8 cellular contexts compared by ENCODE assay signal in the genomic region with DNA sequence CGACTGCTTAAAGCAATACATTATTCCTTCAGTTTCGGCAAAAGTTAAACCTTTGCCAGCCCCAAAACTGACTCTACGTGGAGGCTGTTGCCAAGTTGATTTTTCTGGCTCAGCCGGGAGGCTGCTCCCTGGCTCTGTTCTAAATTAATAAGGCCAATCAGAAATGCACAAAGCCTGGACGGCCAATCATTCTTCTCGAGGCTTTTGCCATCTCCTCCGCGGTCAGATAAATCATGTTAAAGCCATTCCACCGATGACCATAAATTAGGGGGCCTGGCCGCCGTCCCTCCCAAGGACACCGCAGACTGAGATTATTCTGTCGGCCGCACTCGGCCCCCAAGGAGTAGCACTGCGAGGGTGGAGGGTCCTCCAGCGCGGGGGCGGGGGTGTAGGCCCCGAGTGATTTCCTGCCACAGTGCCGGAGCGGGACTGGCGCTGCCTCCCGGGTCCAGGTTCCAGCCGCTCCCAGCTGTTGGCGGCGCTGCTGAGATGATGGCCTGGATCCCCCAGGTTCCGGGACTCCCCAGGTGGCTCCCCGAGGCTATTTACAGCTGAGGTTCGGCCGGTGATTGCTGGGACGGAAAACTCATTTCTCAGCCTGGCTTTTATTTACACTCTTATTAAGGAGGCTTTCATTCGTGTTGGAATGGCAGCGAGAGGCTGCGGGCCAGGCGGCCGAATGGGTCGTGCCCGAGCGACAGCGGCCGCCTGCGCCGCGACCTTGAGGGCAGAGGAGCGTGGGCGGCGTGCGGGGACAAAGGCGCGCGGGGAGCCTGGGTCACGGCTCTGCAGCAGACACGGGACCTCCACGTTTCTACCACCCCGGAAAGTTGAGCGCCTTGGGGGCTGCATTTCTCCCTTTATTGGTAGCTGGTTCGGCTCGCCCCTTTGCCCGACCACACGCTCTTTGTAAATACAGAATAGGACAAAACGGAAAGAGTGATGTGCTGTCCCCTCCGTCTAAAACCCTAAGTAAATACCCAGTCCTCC.
DNase-seq lines count a peak whose midpoint lies in the region; ATAC-seq and TF ChIP-seq lines count a peak whose summit lies in the region.

No MANE protein-coding gene starts in this region.

- TF ChIP-seq RAD21 in SK-N-SH (IDR thresholded peaks at IDR 0.05; ENCODE audit: low read length), result peak; percentile 19; the same call in 1 of the 2 replicates

- peak overlapping the region; percentile 94 for H2AFZ ChIP-seq in SK-N-SH (ENCODE audit: low read depth)

- CTCF ChIA-PET in SK-N-SH (lab: Yijun Ruan, JAX), result interaction anchor here (0.9 to 1.5 kb wide), 8 partner anchors 12 to 163 kb away, joined by 3 to 6 read pairs (median 4); no protein-coding TSS in a partner anchor

- TF ChIP-seq CTCF in AG09319 (IDR thresholded peaks at IDR 0.05; ENCODE audit: low read depth, low read length) (peak; percentile 66), SK-N-SH (IDR thresholded peaks at IDR 0.05) (peak; percentile 57)

- 28% methylated on average over 32 of the region's 63 CpGs for WGBS in SK-N-SH (ENCODE audit: low lambda C conversion rate)

- DNase-seq in AG09319 (ENCODE audit: extremely low read depth, low read depth) (peak; percentile 66), SK-N-SH (peak; percentile 89), cerebellar cortex (ENCODE audit: low spot score) (peak; percentile 96), retina (peak; percentile 90), KG1 (lab: John Stamatoyannopoulos, UW) (no peak)

- TF ChIP-seq EP300 in SK-N-SH (IDR thresholded peaks at IDR 0.05; ENCODE audit: borderline replicate concordance in 1 of 2, low read depth in 1 of 2, low read length in 1 of 2), result peak; percentile 31 to 68; a peak in 3 of 4 replicates

- no peaks in the 10 kb centered on the region for H3K27me3 ChIP-seq in SK-N-SH (ENCODE audit: insufficient read depth)
- H3K27me3 ChIP-seq in iPS-20b (ENCODE audit: insufficient read depth, low read length), result peaks cover 45% of the 10 kb centered on the region

- H3K4me2 ChIP-seq in SK-N-SH, result peak overlapping the region; percentile 73

- no peaks in the 10 kb centered on the region for H3F3A ChIP-seq in SK-N-SH (replicated peaks; ENCODE audit: insufficient read depth)

- no peaks in the 10 kb centered on the region for H3K79me2 ChIP-seq in SK-N-SH (ENCODE audit: insufficient read depth)

- H3K4me1 ChIP-seq in SK-N-SH (ENCODE audit: control insufficient read depth in 1 of 2, insufficient read depth in 2 of 2, low read depth in 1 of 2, low read length in 1 of 2), result peaks cover 4 to 10% of the 10 kb centered on the region in 2 experiments; a peak in 2 of 4 replicates
- peaks cover 39% of the 10 kb centered on the region for H3K4me1 ChIP-seq in iPS-20b (ENCODE audit: insufficient read depth, low read length)

- H3K36me3 ChIP-seq in SK-N-SH (replicated peaks in 1 of 2; ENCODE audit: control insufficient read depth in 1 of 2, insufficient read depth in 2 of 2, low read length in 1 of 2), result no peaks in the 10 kb centered on the region
- no peaks in the 10 kb centered on the region for H3K36me3 ChIP-seq in iPS-20b (ENCODE audit: insufficient read depth, low read depth, low read length)

- ATAC-seq in GM18867 (IDR thresholded peaks at IDR 0.05; ENCODE audit: unreplicated experiment) (peak; percentile 49), HG03135 (IDR thresholded peaks at IDR 0.05; ENCODE audit: unreplicated experiment) (peak; percentile 63)

- peak overlapping the region; percentile 55 for H3K4me3 ChIP-seq in SK-N-SH (ENCODE audit: low read depth in 2 of 2, low read length in 1 of 2)
- peak overlapping the region; percentile 71; the same call in 1 of the 2 replicates for H3K4me3 ChIP-seq in iPS-20b (ENCODE audit: low read length)

- no peaks in the 10 kb centered on the region for H4K20me1 ChIP-seq in SK-N-SH (ENCODE audit: insufficient read depth)

- H3K9me3 ChIP-seq in SK-N-SH, result no peaks in the 10 kb centered on the region
- no peaks in the 10 kb centered on the region for H3K9me3 ChIP-seq in iPS-20b (ENCODE audit: insufficient read depth, low read depth, low read length)

- H3K27ac ChIP-seq in SK-N-SH (ENCODE audit: low read depth in 2 of 2, low read length in 1 of 2), result peak overlapping the region; percentile 42 to 84; a peak in 3 of 4 replicates
- H3K27ac ChIP-seq in iPS-20b (ENCODE audit: low read length), result no peak overlapping the region

- POLR2A ChIA-PET in SK-N-SH (lab: Yijun Ruan, JAX), result no interaction called here

- peak overlapping the region; percentile 47 for H3K9ac ChIP-seq in SK-N-SH
- peak overlapping the region; percentile 43; the same call in 1 of the 2 replicates for H3K9ac ChIP-seq in iPS-20b (ENCODE audit: low read depth, low read length)

- no peaks in the 10 kb centered on the region for H3K9me2 ChIP-seq in SK-N-SH

TF ChIP-seq in SK-N-SH, 30 proteins besides CTCF, POLR2A, EP300 and RAD21 (continues in another document):
- no peak for TF ChIP-seq YY1 (IDR thresholded peaks at IDR 0.05; ENCODE audit: low read depth)
- TF ChIP-seq GABPA (IDR thresholded peaks at IDR 0.05; ENCODE audit: low read depth), result no peak
- TF ChIP-seq NFIC (IDR thresholded peaks at IDR 0.05; ENCODE audit: borderline replicate concordance), result no peak
- peak; percentile 64; the same call in 1 of the 2 replicates for TF ChIP-seq MAX (IDR thresholded peaks at IDR 0.05; ENCODE audit: low read depth)
- TF ChIP-seq TAF1 (IDR thresholded peaks at IDR 0.05; ENCODE audit: borderline replicate concordance, low read depth, low read length), result no peak; the same call in 1 of the 2 replicates
- no peak for TF ChIP-seq TEAD4 (IDR thresholded peaks at IDR 0.05; ENCODE audit: borderline replicate concordance, insufficient read depth)
- TF ChIP-seq MXI1 (IDR thresholded peaks at IDR 0.05; ENCODE audit: low read depth, low read length), result peak; percentile 55
- TF ChIP-seq FOXJ3 (CRISPR knock-in tag; IDR thresholded peaks at IDR 0.05), result no peak; the same call in 1 of the 2 replicates
- TF ChIP-seq GATA2 (CRISPR knock-in tag; IDR thresholded peaks at IDR 0.05), result no peak
- peak; percentile 60; the same call in 1 of the 2 replicates for TF ChIP-seq POLR2AphosphoS5 (IDR thresholded peaks at IDR 0.05; ENCODE audit: low read depth, low read length)
- 0 out of 2 replicates have a peak, but pooled peaks have one; percentile 9 for TF ChIP-seq JUND (IDR thresholded peaks at IDR 0.05)
- peak; percentile 8 for TF ChIP-seq CHD2 (IDR thresholded peaks at IDR 0.05; ENCODE audit: low read length, partially characterized antibody)
- no peak for TF ChIP-seq EZH2phosphoT487 (IDR thresholded peaks at IDR 0.05; ENCODE audit: borderline replicate concordance, low read depth)
- peak; percentile 8 for TF ChIP-seq SMC3 (IDR thresholded peaks at IDR 0.05; ENCODE audit: low read depth, low read length)
- no peak for TF ChIP-seq FOXM1 (IDR thresholded peaks at IDR 0.05; ENCODE audit: low read depth)
- 0 out of 2 replicates have a peak, but pooled peaks have one; percentile 8 for TF ChIP-seq ELF1 (IDR thresholded peaks at IDR 0.05)
- TF ChIP-seq RCOR1 (IDR thresholded peaks at IDR 0.05; ENCODE audit: low read length), result no peak
- 0 out of 2 replicates have a peak, but pooled peaks have one; percentile 14 for TF ChIP-seq NRF1 (IDR thresholded peaks at IDR 0.05; ENCODE audit: low read depth, low read length)
- TF ChIP-seq ZBTB33 (IDR thresholded peaks at IDR 0.05; ENCODE audit: borderline replicate concordance, low read depth), result no peak
- TF ChIP-seq FOSL2 (IDR thresholded peaks at IDR 0.05; ENCODE audit: borderline replicate concordance, low read depth), result no peak
- TF ChIP-seq RXRA (IDR thresholded peaks at IDR 0.05; ENCODE audit: borderline replicate concordance, low read depth), result no peak
- peak; percentile 87 for TF ChIP-seq RFX5 (IDR thresholded peaks at IDR 0.05; ENCODE audit: low read length)
- TF ChIP-seq, protein P1, sequence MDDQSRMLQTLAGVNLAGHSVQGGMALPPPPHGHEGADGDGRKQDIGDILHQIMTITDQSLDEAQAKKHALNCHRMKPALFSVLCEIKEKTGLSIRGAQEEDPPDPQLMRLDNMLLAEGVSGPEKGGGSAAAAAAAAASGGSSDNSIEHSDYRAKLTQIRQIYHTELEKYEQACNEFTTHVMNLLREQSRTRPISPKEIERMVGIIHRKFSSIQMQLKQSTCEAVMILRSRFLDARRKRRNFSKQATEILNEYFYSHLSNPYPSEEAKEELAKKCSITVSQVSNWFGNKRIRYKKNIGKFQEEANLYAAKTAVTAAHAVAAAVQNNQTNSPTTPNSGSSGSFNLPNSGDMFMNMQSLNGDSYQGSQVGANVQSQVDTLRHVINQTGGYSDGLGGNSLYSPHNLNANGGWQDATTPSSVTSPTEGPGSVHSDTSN (IDR thresholded peaks at IDR 0.05), result peak; percentile 79
